Comparison of ENCODE assay signal across 14 cellular contexts in genomic region chr2:174662459-174662858, GRCh38.
A peak's percentile ranks its signal among the peaks of the same experiment; 100 is the strongest.
DNase-seq lines count a peak whose midpoint lies in the region; ATAC-seq, FAIRE-seq and TF ChIP-seq lines count a peak whose summit lies in the region.
"Had no signal": no experiment of that assay in that cellular context is flagged by ENCODE, and none has a peak within 500 bp of the region (broad histone marks: within the 10 kb centered on the region; RNA-seq: fewer than 3 reads in every experiment).

No MANE protein-coding gene starts in this region.

- no peak for FAIRE-seq in bronchial epithelial cell (lab: Jason Lieb, UNC)
- FAIRE-seq: kidney had no signal

- peak overlapping the region in 1 of 2 donors; percentile 45 for H3K27ac ChIP-seq in right atrium auricular region

- H3K27me3 ChIP-seq in right atrium auricular region = no peaks in the 10 kb centered on the region
- H3K27me3 ChIP-seq in bronchial epithelial cell (ENCODE audit: control insufficient read depth, insufficient read depth, low read length) = peaks cover 1% of the 10 kb centered on the region

- H3K9me3 ChIP-seq in right atrium auricular region = no peaks in the 10 kb centered on the region

- no peak overlapping the region for H3K4me3 ChIP-seq in right atrium auricular region
- no peak overlapping the region for H3K4me3 ChIP-seq in bronchial epithelial cell (ENCODE audit: low read depth, low read length)

- H3K9me3 Mint-ChIP-seq in activated T-helper 1 cell treated with anti-CD3 and anti-CD28 coated beads, Interleukin-12 subunit alpha, Interleukin-12 subunit beta, Interleukin-2, Interleukin-4 antibody, amounts not matched to agents 30 ng/mL and 10 ng/mL and 1 ng/mL, durations not matched to agents 14 hours and 24 hours and 36 hours = no peaks in the 10 kb centered on the region

- peaks cover 0 to 31% of the 10 kb centered on the region in 2 donors for H3K4me1 ChIP-seq in right atrium auricular region

- H3K27me3 Mint-ChIP-seq in activated T-helper 1 cell treated with anti-CD3 and anti-CD28 coated beads, Interleukin-12 subunit alpha, Interleukin-12 subunit beta, Interleukin-2, Interleukin-4 antibody, amounts not matched to agents 30 ng/mL and 10 ng/mL and 1 ng/mL, durations not matched to agents 14 hours and 24 hours and 36 hours (ENCODE audit: insufficient read depth) = no peaks in the 10 kb centered on the region

- H3K36me3 Mint-ChIP-seq in activated T-helper 1 cell treated with anti-CD3 and anti-CD28 coated beads, Interleukin-12 subunit alpha, Interleukin-12 subunit beta, Interleukin-2, Interleukin-4 antibody, amounts not matched to agents 30 ng/mL and 10 ng/mL and 1 ng/mL, durations not matched to agents 14 hours and 24 hours and 36 hours (ENCODE audit: low read depth) = peaks cover 16% of the 10 kb centered on the region

- H3K27ac Mint-ChIP-seq in activated T-helper 1 cell treated with anti-CD3 and anti-CD28 coated beads, Interleukin-12 subunit alpha, Interleukin-12 subunit beta, Interleukin-2, Interleukin-4 antibody, amounts not matched to agents 30 ng/mL and 10 ng/mL and 1 ng/mL, durations not matched to agents 14 hours and 24 hours and 36 hours = no peak overlapping the region

- intact Hi-C loops in left ventricle myocardium superior (cut with micrococcal nuclease) = no loop called here
- intact Hi-C loops in activated T-helper 1 cell treated with anti-CD3 and anti-CD28 coated beads, Interleukin-12 subunit alpha, Interleukin-12 subunit beta, Interleukin-2, Interleukin-4 antibody, amounts not matched to agents 30 ng/mL and 10 ng/mL and 1 ng/mL, durations not matched to agents 14 hours and 24 hours and 36 hours (cut with micrococcal nuclease) = no loop called here

- no peak overlapping the region for H3K4me3 Mint-ChIP-seq in activated T-helper 1 cell treated with anti-CD3 and anti-CD28 coated beads, Interleukin-12 subunit alpha, Interleukin-12 subunit beta, Interleukin-2, Interleukin-4 antibody, amounts not matched to agents 30 ng/mL and 10 ng/mL and 1 ng/mL, durations not matched to agents 14 hours and 24 hours and 36 hours

- ATAC-seq in left ventricle myocardium superior (peak; percentile 42), GM21423 (IDR thresholded peaks at IDR 0.05; ENCODE audit: unreplicated experiment) (no peak), GM19035 (IDR thresholded peaks at IDR 0.05; ENCODE audit: unreplicated experiment) (no peak)

- no peak for TF ChIP-seq CTCF in right atrium auricular region (IDR thresholded peaks at IDR 0.05)
- TF ChIP-seq CTCF in bronchial epithelial cell (IDR thresholded peaks at IDR 0.05; ENCODE audit: insufficient read depth, low read length, severe bottlenecking) = no peak

- peaks cover 47% of the 10 kb centered on the region for H3K4me1 Mint-ChIP-seq in activated T-helper 1 cell treated with anti-CD3 and anti-CD28 coated beads, Interleukin-12 subunit alpha, Interleukin-12 subunit beta, Interleukin-2, Interleukin-4 antibody, amounts not matched to agents 30 ng/mL and 10 ng/mL and 1 ng/mL, durations not matched to agents 14 hours and 24 hours and 36 hours (ENCODE audit: low read depth)

- H3K36me3 ChIP-seq in right atrium auricular region (no peaks in the 10 kb centered on the region), bronchial epithelial cell (ENCODE audit: control insufficient read depth, insufficient read depth, low read length) (no peaks in the 10 kb centered on the region)

- DNase-seq in left ventricle myocardium superior = no peak
- DNase-seq in right atrium auricular region (ENCODE audit: low spot score) = no peak
- DNase-seq in bronchial epithelial cell (ENCODE audit: low read depth) = peak; percentile 82
- peak; percentile 73 for DNase-seq in kidney tubule cell (ENCODE audit: low spot score)
- no peak for DNase-seq in C1 segment of cervical spinal cord (lab: John Stamatoyannopoulos, UW)
- no peak for DNase-seq in activated T-helper 1 cell treated with anti-CD3 and anti-CD28 coated beads, Interleukin-12 subunit alpha, Interleukin-12 subunit beta, Interleukin-2, Interleukin-4 antibody, amounts not matched to agents 30 ng/mL and 10 ng/mL and 1 ng/mL, durations not matched to agents 14 hours and 24 hours and 36 hours (ENCODE audit: low spot score)
- DNase-seq: activated CD4-positive, CD25-positive, alpha-beta regulatory T cell treated with anti-CD3 and anti-CD28 coated beads, Interleukin-2, amount 50 U/mL, for 72 hours; activated effector memory CD4-positive, alpha-beta T cell treated with Interleukin-2 at 50 U/mL for 16 hours; AML-193; kidney; NCI-H2171; SHP77 had no signal

Comparison
In these comparisons a context has a peak if more than half of its experiments do, and no peak if none do; other contexts are left out.
1. DNase-seq: peak in bronchial epithelial cell (single experiment) and kidney tubule cell (single experiment); none in left ventricle myocardium superior (single experiment), right atrium auricular region (single experiment), C1 segment of cervical spinal cord (0 of 14) and activated T-helper 1 cell treated with anti-CD3 and anti-CD28 coated beads, Interleukin-12 subunit alpha, Interleukin-12 subunit beta, Interleukin-2, Interleukin-4 antibody, amounts not matched to agents 30 ng/mL and 10 ng/mL and 1 ng/mL, durations not matched to agents 14 hours and 24 hours and 36 hours (single experiment).